In genomic region chr14:29580763-29581162, GRCh38 we compare ENCODE assay signal across 24 cellular contexts.
A peak's percentile ranks its signal among the peaks of the same experiment; 100 is the strongest.
DNase-seq lines count a peak whose midpoint lies in the region; ATAC-seq, FAIRE-seq and TF ChIP-seq lines count a peak whose summit lies in the region.
"Had no signal": no experiment of that assay in that cellular context is flagged by ENCODE, and none has a peak within 500 bp of the region (broad histone marks: within the 10 kb centered on the region; RNA-seq: fewer than 3 reads in every experiment).

No MANE protein-coding gene starts in this region.

- no peak for TF ChIP-seq RAD21 in HepG2 (CRISPR knock-in tag; IDR thresholded peaks at IDR 0.05)

- TF ChIP-seq POLR2A in HepG2 (IDR thresholded peaks at IDR 0.05; ENCODE audit: insufficient read depth in 1 of 2, low read depth in 2 of 2, low read length in 2 of 2) (no peak), right lobe of liver (IDR thresholded peaks at IDR 0.05) (no peak), tibial nerve (IDR thresholded peaks at IDR 0.05) (no peak)

- no peak overlapping the region for H2AFZ ChIP-seq in HepG2 (ENCODE audit: low read length)
- no peak overlapping the region for H2AFZ ChIP-seq in neural progenitor cell (replicated peaks)

- no peak overlapping the region for H3K27ac Mint-ChIP-seq in neural progenitor cell
- no peak overlapping the region for H3K27ac Mint-ChIP-seq in mesothelial cell of epicardium
- H3K27ac Mint-ChIP-seq: CD14-positive monocyte; CD4-positive, CD25-positive, alpha-beta regulatory T cell; CD8-positive, alpha-beta memory T cell had no signal

- in situ Hi-C loops in HepG2 (cut with HindIII; ENCODE audit: extremely low pct_ligation_motif_present, low pct_unique_long_range_greater_than_20kb), result no loop called here

- H3K4me2 ChIP-seq in HepG2 (ENCODE audit: low read depth, low read length) (no peak overlapping the region), neural progenitor cell (no peak overlapping the region)
- H3K4me2 ChIP-seq: BLaER1 had no signal

- POLR2A ChIA-PET in HepG2 (lab: Yijun Ruan, JAX), result no interaction called here

- FAIRE-seq in HepG2 (lab: Jason Lieb, UNC), result no peak
- FAIRE-seq: A204.1, D721Med, G401.6, GM12891, GM19239 had no signal

- H3K9me3 Mint-ChIP-seq in neural progenitor cell (no peaks in the 10 kb centered on the region), mesothelial cell of epicardium (no peaks in the 10 kb centered on the region)

- H3K27ac ChIP-seq in HepG2 (ENCODE audit: extremely low read length, insufficient read depth, low read length), result no peak overlapping the region
- H3K27ac ChIP-seq in right lobe of liver, result no peak overlapping the region
- H3K27ac ChIP-seq in neural progenitor cell, result no peak overlapping the region
- H3K27ac ChIP-seq in tibial nerve, result no peak overlapping the region
- H3K27ac ChIP-seq: BLaER1 had no signal

- peaks cover 70% of the 10 kb centered on the region for H3K9me3 ChIP-seq in HepG2 (ENCODE audit: low read length)
- H3K9me3 ChIP-seq in right lobe of liver, result no peaks in the 10 kb centered on the region
- H3K9me3 ChIP-seq in neural progenitor cell (ENCODE audit: low read depth), result no peaks in the 10 kb centered on the region
- no peaks in the 10 kb centered on the region for H3K9me3 ChIP-seq in tibial nerve
- H3K9me3 ChIP-seq: BE2C, BLaER1 had no signal

- CTCF ChIA-PET in HepG2 (lab: Yijun Ruan, JAX; ENCODE audit: low intra/inter-chr PET ratio, low total read pairs), result no interaction called here

- H3F3A ChIP-seq in neural progenitor cell (ENCODE audit: low read depth), result no peaks in the 10 kb centered on the region

- H3K79me2 ChIP-seq in HepG2 (ENCODE audit: insufficient read depth, low read length) (no peaks in the 10 kb centered on the region), neural progenitor cell (ENCODE audit: low read depth) (no peaks in the 10 kb centered on the region)

- H3K27me3 ChIP-seq in HepG2 (ENCODE audit: control insufficient read depth in 1 of 2, insufficient read depth in 2 of 2, low read length in 2 of 2) (no peaks in the 10 kb centered on the region), right lobe of liver (no peaks in the 10 kb centered on the region), neural progenitor cell (no peaks in the 10 kb centered on the region), tibial nerve (no peaks in the 10 kb centered on the region)
- H3K27me3 ChIP-seq: BE2C, BLaER1 had no signal

- 12% methylated on average over 1 of the region's 1 CpG for WGBS in HepG2 (ENCODE audit: low lambda C conversion rate)
- 27% methylated on average over 1 of the region's 1 CpG for WGBS in right lobe of liver (ENCODE audit: insufficient coverage, low coverage, low lambda C conversion rate, missing lambda C conversion rate)
- 91 to 92% methylated on average over 1 of the region's 1 CpG for WGBS in tibial nerve, 2 donors

- H3K9ac ChIP-seq in HepG2 (ENCODE audit: insufficient read depth, low read depth, low read length), result no peak overlapping the region
- H3K9ac ChIP-seq in neural progenitor cell, result no peak overlapping the region
- H3K9ac ChIP-seq: BLaER1 had no signal

- no peak overlapping the region for H3K4me3 Mint-ChIP-seq in neural progenitor cell
- H3K4me3 Mint-ChIP-seq in mesothelial cell of epicardium, result no peak overlapping the region
- H3K4me3 Mint-ChIP-seq: CD14-positive monocyte; CD4-positive, alpha-beta memory T cell; CD4-positive, CD25-positive, alpha-beta regulatory T cell; CD8-positive, alpha-beta memory T cell had no signal

- no peaks in the 10 kb centered on the region for H4K20me1 ChIP-seq in HepG2 (ENCODE audit: insufficient read depth, low read length)
- no peaks in the 10 kb centered on the region for H4K20me1 ChIP-seq in neural progenitor cell (ENCODE audit: low read depth)
- H4K20me1 ChIP-seq: BLaER1 had no signal

- H3K27me3 Mint-ChIP-seq in neural progenitor cell (ENCODE audit: insufficient read depth, low read depth) (no peaks in the 10 kb centered on the region), mesothelial cell of epicardium (ENCODE audit: low read depth) (no peaks in the 10 kb centered on the region)
- H3K27me3 Mint-ChIP-seq: CD4-positive, alpha-beta memory T cell; CD4-positive, CD25-positive, alpha-beta regulatory T cell had no signal

- peak; percentile 2 for DNase-seq in kidney tubule cell (ENCODE audit: low spot score)
- no peak for DNase-seq in HepG2 (ENCODE audit: low spot score)
- peak in 1 of 3 donors; percentile 48 for DNase-seq in right lobe of liver
- no peak for DNase-seq in neural progenitor cell (ENCODE audit: low spot score)
- no peak for DNase-seq in mesothelial cell of epicardium (ENCODE audit: low spot score in 2 of 2, unreplicated experiment in 2 of 2)
- no peak for DNase-seq in NCI-H1436 (lab: John Stamatoyannopoulos, UW)
- DNase-seq in tibial nerve (ENCODE audit: low spot score in 2 of 2), result no peak
- DNase-seq: 8988T; ACHN; BE2C; C1 segment of cervical spinal cord; CD4-positive, alpha-beta memory T cell; CD4-positive, CD25-positive, alpha-beta regulatory T cell; CD8-positive, alpha-beta memory T cell; COR-L47; DMS79 treated with DMSO at 0.1 percent for 48 hours; GF-D8 had no signal

- no peaks in the 10 kb centered on the region for H3K36me3 ChIP-seq in HepG2 (replicated peaks in 1 of 2; ENCODE audit: control insufficient read depth in 1 of 2, insufficient read depth in 2 of 2, low read length in 2 of 2)
- H3K36me3 ChIP-seq in right lobe of liver, result no peaks in the 10 kb centered on the region
- H3K36me3 ChIP-seq in neural progenitor cell, result no peaks in the 10 kb centered on the region
- peaks cover 0 to 6% (median 0%) of the 10 kb centered on the region in 3 donors for H3K36me3 ChIP-seq in tibial nerve
- H3K36me3 ChIP-seq: BE2C, BLaER1 had no signal

- ATAC-seq in HepG2, result no peak
- peak; percentile 24 to 61 (median 58) for ATAC-seq in right lobe of liver

- intact Hi-C loops in HepG2 (cut with micrococcal nuclease; ENCODE audit: unreplicated experiment) (no loop called here), right lobe of liver (cut with DNase I) (no loop called here)

- TF ChIP-seq EP300 in HepG2 (IDR thresholded peaks at IDR 0.05; ENCODE audit: low read depth in 2 of 2, low read length in 2 of 2) (no peak), HepG2 (CRISPR knock-in tag; IDR thresholded peaks at IDR 0.05; ENCODE audit: borderline replicate concordance) (no peak), tibial nerve (IDR thresholded peaks at IDR 0.05) (no peak)

- TF ChIP-seq CTCF in HepG2 (CRISPR knock-in tag; IDR thresholded peaks at IDR 0.05), result no peak
- no peak for TF ChIP-seq CTCF in right lobe of liver (IDR thresholded peaks at IDR 0.05)
- no peak for TF ChIP-seq CTCF in neural progenitor cell (IDR thresholded peaks at IDR 0.05)
- no peak for TF ChIP-seq CTCF in mesothelial cell of epicardium (IDR thresholded peaks at IDR 0.05; ENCODE audit: unreplicated experiment)
- no peak for TF ChIP-seq CTCF in tibial nerve (IDR thresholded peaks at IDR 0.05)

- H3K4me3 ChIP-seq in HepG2 (replicated peaks in 1 of 3; ENCODE audit: insufficient read depth in 1 of 3, low read depth in 2 of 3, low read length in 3 of 3) (no peak overlapping the region), right lobe of liver (no peak overlapping the region), neural progenitor cell (no peak overlapping the region), tibial nerve (no peak overlapping the region)
- H3K4me3 ChIP-seq: BLaER1 had no signal

- peaks cover 24% of the 10 kb centered on the region for H3K4me1 Mint-ChIP-seq in neural progenitor cell
- peaks cover 7% of the 10 kb centered on the region for H3K4me1 Mint-ChIP-seq in mesothelial cell of epicardium
- H3K4me1 Mint-ChIP-seq: CD14-positive monocyte; CD4-positive, alpha-beta memory T cell; CD4-positive, CD25-positive, alpha-beta regulatory T cell; CD8-positive, alpha-beta memory T cell had no signal

- H3K36me3 Mint-ChIP-seq in neural progenitor cell (no peaks in the 10 kb centered on the region), mesothelial cell of epicardium (no peaks in the 10 kb centered on the region)
- H3K36me3 Mint-ChIP-seq: CD14-positive monocyte; CD4-positive, alpha-beta memory T cell; CD4-positive, CD25-positive, alpha-beta regulatory T cell; CD8-positive, alpha-beta memory T cell had no signal

- no TSS peak for BruUV-seq in HepG2 (replicated peaks; lab: Mats Ljungman, UMichigan)

- no peaks in the 10 kb centered on the region for H3K4me1 ChIP-seq in HepG2 (ENCODE audit: insufficient read depth, low read length)
- peaks cover 0 to 11% (median 5%) of the 10 kb centered on the region in 4 donors for H3K4me1 ChIP-seq in right lobe of liver
- peaks cover 11% of the 10 kb centered on the region for H3K4me1 ChIP-seq in neural progenitor cell
- H3K4me1 ChIP-seq in tibial nerve, result peaks cover 0 to 10% (median 0%) of the 10 kb centered on the region in 4 donors
- H3K4me1 ChIP-seq: BE2C, BLaER1 had no signal

TF ChIP-seq in HepG2, 621 proteins besides CTCF, POLR2A, EP300 and RAD21 (continues in another document):
- TF ChIP-seq CBX1 (IDR thresholded peaks at IDR 0.05; ENCODE audit: low read depth) (no peak), HMGA1 (CRISPR knock-in tag; conservative IDR thresholded peaks at IDR 0.05) (no peak), PPARG (CRISPR knock-in tag; conservative IDR thresholded peaks at IDR 0.05) (no peak), TCF7 (IDR thresholded peaks at IDR 0.05; ENCODE audit: low read depth) (no peak), TAF1 (CRISPR knock-in tag; IDR thresholded peaks at IDR 0.05) (no peak), YY1 (IDR thresholded peaks at IDR 0.05; ENCODE audit: insufficient read depth, insufficient replicate concordance, low read depth, low read length) (no peak), ATF7 (IDR thresholded peaks at IDR 0.05) (0 out of 2 replicates have a peak, but pooled peaks have one; percentile 37), ATF7 (CRISPR knock-in tag; IDR thresholded peaks at IDR 0.05) (no peak)
